Comparison of ENCODE assay signal across 8 cellular contexts in genomic region chr22:45163074-45163416, GRCh38. TPM values are rescaled to one million over a fixed set of nuclear protein-coding genes. Genes with fewer than 3 reads are reported as not detected.
DNase-seq lines count a peak whose midpoint lies in the region; ATAC-seq and TF ChIP-seq lines count a peak whose summit lies in the region.

No MANE protein-coding gene starts in this region.

- H3K9me3 Mint-ChIP-seq in activated CD8-positive, alpha-beta memory T cell treated with anti-CD3 and anti-CD28 coated beads, Interleukin-2, amount 10 ng/mL, durations not matched to agents 7 days and 5 days (ENCODE audit: low read depth): no peaks in the 10 kb centered on the region
- H3K9me3 Mint-ChIP-seq in IgD-negative memory B cell: no peaks in the 10 kb centered on the region
- no peaks in the 10 kb centered on the region for H3K9me3 Mint-ChIP-seq in activated naive CD8-positive, alpha-beta T cell treated with anti-CD3 and anti-CD28 coated beads for 36 hours

- no peaks in the 10 kb centered on the region for H3K9me3 ChIP-seq in right atrium auricular region

- CTCF ChIA-PET in activated CD8-positive, alpha-beta memory T cell treated with anti-CD3 and anti-CD28 coated beads, Interleukin-2, amount 10 ng/mL, durations not matched to agents 7 days and 5 days (lab: Charles Lee): interaction anchor here (1.0 to 1.6 kb wide), 6 partner anchors 10 to 479 kb away, joined by 3 to 9 read pairs (median 4); no protein-coding TSS in a partner anchor

- H3K4me1 Mint-ChIP-seq in activated CD8-positive, alpha-beta memory T cell treated with anti-CD3 and anti-CD28 coated beads, Interleukin-2, amount 10 ng/mL, durations not matched to agents 7 days and 5 days: peaks cover 56% of the 10 kb centered on the region
- peaks cover 15 to 33% (median 27%) of the 10 kb centered on the region in 3 donors for H3K4me1 Mint-ChIP-seq in IgD-negative memory B cell
- H3K4me1 Mint-ChIP-seq in activated naive CD8-positive, alpha-beta T cell treated with anti-CD3 and anti-CD28 coated beads for 36 hours: peaks cover 49% of the 10 kb centered on the region

- no peaks in the 10 kb centered on the region for H3K27me3 ChIP-seq in right atrium auricular region
- H3K27me3 ChIP-seq in rectal smooth muscle tissue (ENCODE audit: control insufficient read depth, insufficient read depth, low read length): no peaks in the 10 kb centered on the region

- peak overlapping the region; percentile 68 for H3K9ac ChIP-seq in rectal smooth muscle tissue (ENCODE audit: low read length)

- H3K27ac ChIP-seq in right atrium auricular region (peak overlapping the region; percentile 88 to 91), rectal smooth muscle tissue (ENCODE audit: low read depth, low read length) (peak overlapping the region; percentile 68)

- H3K27me3 Mint-ChIP-seq in activated CD8-positive, alpha-beta memory T cell treated with anti-CD3 and anti-CD28 coated beads, Interleukin-2, amount 10 ng/mL, durations not matched to agents 7 days and 5 days: no peaks in the 10 kb centered on the region
- no peaks in the 10 kb centered on the region for H3K27me3 Mint-ChIP-seq in IgD-negative memory B cell
- no peaks in the 10 kb centered on the region for H3K27me3 Mint-ChIP-seq in activated naive CD8-positive, alpha-beta T cell treated with anti-CD3 and anti-CD28 coated beads for 36 hours

- H3K36me3 Mint-ChIP-seq in activated CD8-positive, alpha-beta memory T cell treated with anti-CD3 and anti-CD28 coated beads, Interleukin-2, amount 10 ng/mL, durations not matched to agents 7 days and 5 days: peaks cover 35% of the 10 kb centered on the region
- no peaks in the 10 kb centered on the region for H3K36me3 Mint-ChIP-seq in IgD-negative memory B cell
- H3K36me3 Mint-ChIP-seq in activated naive CD8-positive, alpha-beta T cell treated with anti-CD3 and anti-CD28 coated beads for 36 hours: peaks cover 34% of the 10 kb centered on the region

- H3K27ac Mint-ChIP-seq in activated CD8-positive, alpha-beta memory T cell treated with anti-CD3 and anti-CD28 coated beads, Interleukin-2, amount 10 ng/mL, durations not matched to agents 7 days and 5 days: peak overlapping the region; percentile 91
- peak overlapping the region in 2 of 3 donors; percentile 82 to 95 for H3K27ac Mint-ChIP-seq in IgD-negative memory B cell
- H3K27ac Mint-ChIP-seq in activated naive CD8-positive, alpha-beta T cell treated with anti-CD3 and anti-CD28 coated beads for 36 hours: peak overlapping the region; percentile 84

- H3K4me3 ChIP-seq in right atrium auricular region: peak overlapping the region; percentile 93 to 94
- H3K4me3 ChIP-seq in rectal smooth muscle tissue (ENCODE audit: low read length): peak overlapping the region; percentile 85

- H3K4me3 Mint-ChIP-seq in activated CD8-positive, alpha-beta memory T cell treated with anti-CD3 and anti-CD28 coated beads, Interleukin-2, amount 10 ng/mL, durations not matched to agents 7 days and 5 days: peak overlapping the region; percentile 94
- peak overlapping the region; percentile 93 to 98 (median 95) for H3K4me3 Mint-ChIP-seq in IgD-negative memory B cell
- peak overlapping the region; percentile 96 for H3K4me3 Mint-ChIP-seq in activated naive CD8-positive, alpha-beta T cell treated with anti-CD3 and anti-CD28 coated beads for 36 hours

- no peak for TF ChIP-seq CTCF in right atrium auricular region (IDR thresholded peaks at IDR 0.05)

- H3K4me1 ChIP-seq in right atrium auricular region (peaks cover 0 to 42% of the 10 kb centered on the region in 2 donors), rectal smooth muscle tissue (ENCODE audit: control insufficient read depth, insufficient read depth, low read length) (peaks cover 3% of the 10 kb centered on the region)

- DNase-seq in activated CD8-positive, alpha-beta memory T cell treated with anti-CD3 and anti-CD28 coated beads, Interleukin-2, amount 10 ng/mL, durations not matched to agents 7 days and 5 days: no peak
- no peak for DNase-seq in activated CD8-positive, alpha-beta memory T cell treated with anti-CD3 and anti-CD28 coated beads for 24 hours
- no peak for DNase-seq in activated naive CD8-positive, alpha-beta T cell treated with anti-CD3 and anti-CD28 coated beads for 36 hours
- no peak for DNase-seq in right atrium auricular region (ENCODE audit: low spot score)
- no peak for DNase-seq in central memory CD4-positive, alpha-beta T cell
- DNase-seq in stimulated activated CD4-positive, alpha-beta T cell treated with anti-CD3 and anti-CD28 coated beads, Interleukin-1b, Interleukin-23, amount 100 ng/mL, for 48 hours: no peak

- no peaks in the 10 kb centered on the region for H3K36me3 ChIP-seq in right atrium auricular region
- H3K36me3 ChIP-seq in rectal smooth muscle tissue (ENCODE audit: control insufficient read depth, insufficient read depth, low read length): no peaks in the 10 kb centered on the region

- peak; percentile 30 for ATAC-seq in activated CD8-positive, alpha-beta memory T cell treated with anti-CD3 and anti-CD28 coated beads, Interleukin-2, amount 10 ng/mL, durations not matched to agents 7 days and 5 days

RNA-seq across cellular contexts. Expression of gene NUP50, which starts 0.7 kb away (rescaled TPM):
- total RNA-seq in activated CD8-positive, alpha-beta memory T cell treated with anti-CD3 and anti-CD28 coated beads, Interleukin-2, amount 10 ng/mL, durations not matched to agents 7 days and 5 days: 100 to 1,000 TPM; 150 to 155 TPM
- 43.9 TPM for polyA plus RNA-seq in IgD-negative memory B cell
- total RNA-seq in activated naive CD8-positive, alpha-beta T cell treated with anti-CD3 and anti-CD28 coated beads for 36 hours: 100 to 1,000 TPM; 156 to 164 TPM
- total RNA-seq in right atrium auricular region: 10 to 100 TPM; 14.3 to 20.8 TPM

Comparison
In these comparisons a context has a peak if more than half of its experiments do, and no peak if none do; other contexts are left out.
1. RNA of gene NUP50, which starts 0.7 kb away (total RNA-seq): 156 to 164 TPM in activated naive CD8-positive, alpha-beta T cell treated with anti-CD3 and anti-CD28 coated beads for 36 hours and 150 to 155 TPM in activated CD8-positive, alpha-beta memory T cell treated with anti-CD3 and anti-CD28 coated beads, Interleukin-2, amount 10 ng/mL, durations not matched to agents 7 days and 5 days; 14.3 to 20.8 TPM in right atrium auricular region; every median in the first group is over 4 times any median in the second.
2. Peak in every context shown above with its lines, with median percentiles within 50 percentile points of each other: H3K27ac Mint-ChIP-seq and H3K4me3 Mint-ChIP-seq.